16 cellular contexts compared by ENCODE assay signal in the genomic region with DNA sequence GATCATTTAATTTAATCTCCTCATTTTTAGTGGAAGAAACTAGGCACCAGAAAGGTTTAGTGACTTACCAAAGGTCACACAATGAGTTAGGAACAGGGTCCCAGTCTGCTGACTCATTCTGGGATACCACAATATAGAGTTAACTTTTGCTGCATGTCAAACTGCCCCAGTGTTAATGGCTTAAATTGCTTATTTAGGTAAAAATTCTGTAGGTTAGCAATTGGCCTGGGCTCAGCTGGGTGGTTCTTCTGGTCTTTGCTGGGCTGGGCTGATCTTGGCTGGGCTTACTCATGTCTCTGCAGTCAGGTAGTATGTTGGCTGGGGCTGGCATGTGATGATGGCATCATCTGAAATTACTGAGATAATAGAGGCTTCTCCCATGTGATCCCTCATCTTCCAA.
DNase-seq lines count a peak whose midpoint lies in the region; ATAC-seq, FAIRE-seq and TF ChIP-seq lines count a peak whose summit lies in the region.
"Had no signal": no experiment of that assay in that cellular context is flagged by ENCODE, and none has a peak within 500 bp of the region (broad histone marks: within the 10 kb centered on the region; RNA-seq: fewer than 3 reads in every experiment).

No MANE protein-coding gene starts in this region.

- H3K4me1 Mint-ChIP-seq in activated CD4-positive, alpha-beta T cell treated with anti-CD3 and anti-CD28 coated beads for 36 hours = peaks cover 27% of the 10 kb centered on the region
- peaks cover 38% of the 10 kb centered on the region for H3K4me1 Mint-ChIP-seq in activated T-helper 1 cell treated with anti-CD3 and anti-CD28 coated beads, Interleukin-12 subunit alpha, Interleukin-12 subunit beta, Interleukin-2, Interleukin-4 antibody, amounts not matched to agents 30 ng/mL and 10 ng/mL and 1 ng/mL, durations not matched to agents 14 hours and 24 hours and 36 hours (ENCODE audit: low read depth)

- TF ChIP-seq CTCF in HepG2 (CRISPR knock-in tag; IDR thresholded peaks at IDR 0.05) (no peak), right lobe of liver (IDR thresholded peaks at IDR 0.05) (no peak)

- no TSS peak for BruUV-seq in HepG2 (replicated peaks; lab: Mats Ljungman, UMichigan)

- H4K20me1 ChIP-seq in HepG2 (ENCODE audit: insufficient read depth, low read length) = no peaks in the 10 kb centered on the region
- H4K20me1 ChIP-seq: BLaER1 had no signal

- H3K9ac ChIP-seq in HepG2 (ENCODE audit: insufficient read depth, low read depth, low read length) = no peak overlapping the region
- H3K9ac ChIP-seq: BLaER1 had no signal

- no peak for TF ChIP-seq RAD21 in HepG2 (CRISPR knock-in tag; IDR thresholded peaks at IDR 0.05)

- H3K79me2 ChIP-seq in HepG2 (ENCODE audit: insufficient read depth, low read length) = no peaks in the 10 kb centered on the region

- H3K4me1 ChIP-seq in HepG2 (ENCODE audit: insufficient read depth, low read length) = no peaks in the 10 kb centered on the region
- H3K4me1 ChIP-seq in right lobe of liver = no peaks in the 10 kb centered on the region
- H3K4me1 ChIP-seq: BLaER1, HAP-1 had no signal

- no peak for ATAC-seq in activated CD4-positive, alpha-beta T cell treated with anti-CD3 and anti-CD28 coated beads for 36 hours
- no peak for ATAC-seq in HepG2
- ATAC-seq in right lobe of liver = no peak

- DNase-seq in activated CD4-positive, alpha-beta T cell treated with anti-CD3 and anti-CD28 coated beads for 36 hours = peak; percentile 12
- DNase-seq in activated CD4-positive, alpha-beta T cell treated with anti-CD3 and anti-CD28 coated beads for 4 hours = no peak
- no peak for DNase-seq in HepG2 (ENCODE audit: low spot score)
- no peak for DNase-seq in right lobe of liver
- no peak for DNase-seq in activated T-helper 1 cell treated with anti-CD3 and anti-CD28 coated beads, Interleukin-12 subunit alpha, Interleukin-12 subunit beta, Interleukin-2, Interleukin-4 antibody, amounts not matched to agents 30 ng/mL and 10 ng/mL and 1 ng/mL, durations not matched to agents 14 hours and 24 hours and 36 hours (ENCODE audit: low spot score)
- no peak for DNase-seq in SIG-M5 (lab: John Stamatoyannopoulos, UW)
- no peak for DNase-seq in stimulated activated CD4-positive, alpha-beta T cell treated with anti-CD3 and anti-CD28 coated beads, Interleukin-4, amount 100 ng/mL, for 1 hour
- DNase-seq in OCI-M2 (lab: John Stamatoyannopoulos, UW; ENCODE audit: unreplicated experiment) = no peak
- DNase-seq: 8988T, AML-193, DMS53, GF-D8, HFFc6 had no signal

- no peak overlapping the region for H3K27ac Mint-ChIP-seq in activated CD4-positive, alpha-beta T cell treated with anti-CD3 and anti-CD28 coated beads for 36 hours
- H3K27ac Mint-ChIP-seq in activated T-helper 1 cell treated with anti-CD3 and anti-CD28 coated beads, Interleukin-12 subunit alpha, Interleukin-12 subunit beta, Interleukin-2, Interleukin-4 antibody, amounts not matched to agents 30 ng/mL and 10 ng/mL and 1 ng/mL, durations not matched to agents 14 hours and 24 hours and 36 hours = peak overlapping the region; percentile 32
- H3K27ac Mint-ChIP-seq: HFFc6 had no signal

- no peak overlapping the region for H3K4me2 ChIP-seq in HepG2 (ENCODE audit: low read depth, low read length)
- H3K4me2 ChIP-seq: BLaER1 had no signal

- H3K4me3 Mint-ChIP-seq in activated CD4-positive, alpha-beta T cell treated with anti-CD3 and anti-CD28 coated beads for 36 hours = no peak overlapping the region
- H3K4me3 Mint-ChIP-seq in activated T-helper 1 cell treated with anti-CD3 and anti-CD28 coated beads, Interleukin-12 subunit alpha, Interleukin-12 subunit beta, Interleukin-2, Interleukin-4 antibody, amounts not matched to agents 30 ng/mL and 10 ng/mL and 1 ng/mL, durations not matched to agents 14 hours and 24 hours and 36 hours = no peak overlapping the region
- H3K4me3 Mint-ChIP-seq: HFFc6 had no signal

- H3K27ac ChIP-seq in HepG2 (ENCODE audit: extremely low read length, insufficient read depth, low read length) (no peak overlapping the region), right lobe of liver (no peak overlapping the region)
- H3K27ac ChIP-seq: BLaER1 had no signal

- in situ Hi-C loops in HepG2 (cut with HindIII; ENCODE audit: extremely low pct_ligation_motif_present, low pct_unique_long_range_greater_than_20kb) = no loop called here

- no peak for TF ChIP-seq POLR2A in HepG2 (IDR thresholded peaks at IDR 0.05; ENCODE audit: insufficient read depth in 1 of 2, low read depth in 2 of 2, low read length in 2 of 2)
- no peak for TF ChIP-seq POLR2A in right lobe of liver (IDR thresholded peaks at IDR 0.05)

- H3K36me3 ChIP-seq in HepG2 (replicated peaks in 1 of 2; ENCODE audit: control insufficient read depth in 1 of 2, insufficient read depth in 2 of 2, low read length in 2 of 2) (no peaks in the 10 kb centered on the region), right lobe of liver (no peaks in the 10 kb centered on the region)
- H3K36me3 ChIP-seq: BLaER1, HAP-1 had no signal

- no peaks in the 10 kb centered on the region for H3K36me3 Mint-ChIP-seq in activated CD4-positive, alpha-beta T cell treated with anti-CD3 and anti-CD28 coated beads for 36 hours (ENCODE audit: low read depth)
- peaks cover 5% of the 10 kb centered on the region for H3K36me3 Mint-ChIP-seq in activated T-helper 1 cell treated with anti-CD3 and anti-CD28 coated beads, Interleukin-12 subunit alpha, Interleukin-12 subunit beta, Interleukin-2, Interleukin-4 antibody, amounts not matched to agents 30 ng/mL and 10 ng/mL and 1 ng/mL, durations not matched to agents 14 hours and 24 hours and 36 hours (ENCODE audit: low read depth)

- H3K9me3 Mint-ChIP-seq in activated CD4-positive, alpha-beta T cell treated with anti-CD3 and anti-CD28 coated beads for 36 hours (ENCODE audit: low read depth) = peaks cover 21% of the 10 kb centered on the region
- H3K9me3 Mint-ChIP-seq in activated T-helper 1 cell treated with anti-CD3 and anti-CD28 coated beads, Interleukin-12 subunit alpha, Interleukin-12 subunit beta, Interleukin-2, Interleukin-4 antibody, amounts not matched to agents 30 ng/mL and 10 ng/mL and 1 ng/mL, durations not matched to agents 14 hours and 24 hours and 36 hours = peaks cover 32% of the 10 kb centered on the region

- peaks cover 39% of the 10 kb centered on the region for H3K27me3 Mint-ChIP-seq in activated CD4-positive, alpha-beta T cell treated with anti-CD3 and anti-CD28 coated beads for 36 hours
- H3K27me3 Mint-ChIP-seq in activated T-helper 1 cell treated with anti-CD3 and anti-CD28 coated beads, Interleukin-12 subunit alpha, Interleukin-12 subunit beta, Interleukin-2, Interleukin-4 antibody, amounts not matched to agents 30 ng/mL and 10 ng/mL and 1 ng/mL, durations not matched to agents 14 hours and 24 hours and 36 hours (ENCODE audit: insufficient read depth) = peaks cover 3% of the 10 kb centered on the region

- POLR2A ChIA-PET in activated CD4-positive, alpha-beta T cell treated with anti-CD3 and anti-CD28 coated beads for 36 hours (lab: Charles Lee) = interaction anchor here (0.6 kb wide), 1 partner anchor 9 kb away, joined by 6 read pairs; no protein-coding TSS in a partner anchor
- POLR2A ChIA-PET in HepG2 (lab: Yijun Ruan, JAX) = no interaction called here

- TF ChIP-seq EP300 in HepG2 (IDR thresholded peaks at IDR 0.05; ENCODE audit: low read depth in 2 of 2, low read length in 2 of 2) (no peak), HepG2 (CRISPR knock-in tag; IDR thresholded peaks at IDR 0.05; ENCODE audit: borderline replicate concordance) (no peak)

- H3K9me3 ChIP-seq in HepG2 (ENCODE audit: low read length) (peaks cover 10% of the 10 kb centered on the region; the same call in 1 of the 2 replicates), right lobe of liver (no peaks in the 10 kb centered on the region)
- H3K9me3 ChIP-seq: HAP-1 had no signal

- CTCF ChIA-PET in activated CD4-positive, alpha-beta T cell treated with anti-CD3 and anti-CD28 coated beads for 36 hours (lab: Charles Lee) = interaction anchor here (1.4 kb wide), 1 partner anchor 12 kb away, joined by 6 read pairs; no protein-coding TSS in a partner anchor
- CTCF ChIA-PET in HepG2 (lab: Yijun Ruan, JAX; ENCODE audit: low intra/inter-chr PET ratio, low total read pairs) = no interaction called here

- FAIRE-seq in HepG2 (lab: Jason Lieb, UNC) = no peak
- FAIRE-seq: H1 had no signal

- intact Hi-C loops in activated CD4-positive, alpha-beta T cell treated with anti-CD3 and anti-CD28 coated beads for 36 hours (cut with DNase I, micrococcal nuclease) = loop anchor here (5.0 to 10.0 kb wide), 5 partner anchors 117 to 1651 kb away; partner anchors contain the start of genes PDZD8 (in 2 of the 2) and CACUL1 (in 1 of the 2)
- intact Hi-C loops in HepG2 (cut with micrococcal nuclease; ENCODE audit: unreplicated experiment) (no loop called here), right lobe of liver (cut with DNase I) (no loop called here)
- intact Hi-C loops in activated T-helper 1 cell treated with anti-CD3 and anti-CD28 coated beads, Interleukin-12 subunit alpha, Interleukin-12 subunit beta, Interleukin-2, Interleukin-4 antibody, amounts not matched to agents 30 ng/mL and 10 ng/mL and 1 ng/mL, durations not matched to agents 14 hours and 24 hours and 36 hours (cut with micrococcal nuclease) = loop anchor here (5.0 kb wide), 2 partner anchors 277 to 393 kb away; partner anchors contain the start of genes PDZD8 and RAB11FIP2

- H3K27me3 ChIP-seq in HepG2 (ENCODE audit: control insufficient read depth in 1 of 2, insufficient read depth in 2 of 2, low read length in 2 of 2) (peaks cover 0 to 4% of the 10 kb centered on the region in 2 experiments; a peak in 3 of 5 replicates), right lobe of liver (no peaks in the 10 kb centered on the region)
- H3K27me3 ChIP-seq: BLaER1 had no signal

- H3K4me3 ChIP-seq in HepG2 (replicated peaks in 1 of 3; ENCODE audit: insufficient read depth in 1 of 3, low read depth in 2 of 3, low read length in 3 of 3) = no peak overlapping the region
- no peak overlapping the region for H3K4me3 ChIP-seq in right lobe of liver
- H3K4me3 ChIP-seq: BLaER1, HAP-1 had no signal

- H2AFZ ChIP-seq in HepG2 (ENCODE audit: low read length) = no peak overlapping the region

TF ChIP-seq in HepG2, 621 proteins besides CTCF, POLR2A, EP300 and RAD21:
- TF ChIP-seq ZNF331 (CRISPR knock-in tag; IDR thresholded peaks at IDR 0.05) (peak; percentile 97), ARNT2 (CRISPR knock-in tag; IDR thresholded peaks at IDR 0.05; ENCODE audit: low read depth) (no peak)

Comparison
In these comparisons a context has a peak if more than half of its experiments do, and no peak if none do; other contexts are left out.
1. intact Hi-C loops: an anchor here in activated CD4-positive, alpha-beta T cell treated with anti-CD3 and anti-CD28 coated beads for 36 hours (5.0 to 10.0 kb wide) and activated T-helper 1 cell treated with anti-CD3 and anti-CD28 coated beads, Interleukin-12 subunit alpha, Interleukin-12 subunit beta, Interleukin-2, Interleukin-4 antibody, amounts not matched to agents 30 ng/mL and 10 ng/mL and 1 ng/mL, durations not matched to agents 14 hours and 24 hours and 36 hours (5.0 kb wide); none called in HepG2 and right lobe of liver.